ENCODE assay signal across 8 cellular contexts in genomic region chr5:177494356-177495195, GRCh38. TPM values are rescaled to one million over a fixed set of nuclear protein-coding genes. Genes with fewer than 3 reads are reported as not detected.
DNase-seq lines count a peak whose midpoint lies in the region; ATAC-seq and TF ChIP-seq lines count a peak whose summit lies in the region.

No MANE protein-coding gene starts in this region.

- H3K27ac ChIP-seq in spleen, result peak overlapping the region; percentile 67 to 93 (median 88)

- H3K4me3 ChIP-seq in NB4 (ENCODE audit: low read depth, low read length) (no peak overlapping the region), iPS-18c (ENCODE audit: insufficient read depth, low read depth, low read length) (peak overlapping the region; percentile 34; the same call in 1 of the 2 replicates), spleen (peak overlapping the region in 2 of 8 donors; percentile 62 to 94)

- peaks cover 0 to 35% (median 26%) of the 10 kb centered on the region in 6 donors for H3K36me3 ChIP-seq in spleen

- H3K27me3 ChIP-seq in spleen (replicated peaks in 1 of 7), result peaks cover 0 to 13% (median 0%) of the 10 kb centered on the region in 7 donors

- H3K4me1 ChIP-seq in spleen, result peaks cover 45 to 98% (median 77%) of the 10 kb centered on the region in 6 donors

- TF ChIP-seq CTCF in GM10248 (IDR thresholded peaks at IDR 0.05; ENCODE audit: control extremely low read depth, extremely low read depth, low read depth, missing control alignments) (peak; percentile 20), NB4 (IDR thresholded peaks at IDR 0.05; ENCODE audit: low read depth, low read length) (peak; percentile 24), spleen (IDR thresholded peaks at IDR 0.05 in 8 of 11, conservative IDR thresholded peaks at IDR 0.05 in 3 of 11) (peak in 2 of 11 experiments; percentile 9 to 17)

- no peak for ATAC-seq in HG03159 (IDR thresholded peaks at IDR 0.05; ENCODE audit: unreplicated experiment)

- intact Hi-C loops in spleen (cut with DNase I; ENCODE audit: low total_unique reads), result no loop called here

- 31 to 52% (median 42%) methylated on average over 8 to 11 of the region's 11 CpGs for WGBS in spleen, 5 donors

- H3K9me3 ChIP-seq in iPS-18c (ENCODE audit: control insufficient read depth, insufficient read depth, low read length) (no peaks in the 10 kb centered on the region), spleen (no peaks in the 10 kb centered on the region)

- peak; percentile 67 for DNase-seq in GM10248 (ENCODE audit: extremely low spot score)
- DNase-seq in NB4 (ENCODE audit: low read depth), result peak; percentile 95
- peak; percentile 87 for DNase-seq in amniotic epithelial cell (ENCODE audit: low read depth)
- peak; percentile 90 for DNase-seq in spleen
- DNase-seq in GM19240 (ENCODE audit: insufficient read length, low spot score), result no peak
- DNase-seq in NCI-H2171 (lab: John Stamatoyannopoulos, UW), result no peak

- POLR2A ChIA-PET in GM10248 (lab: Yijun Ruan, JAX), result interaction anchor here (0.6 kb wide), 1 partner anchor 12 kb away, joined by 5 read pairs; no protein-coding TSS in a partner anchor

- CTCF ChIA-PET in GM10248 (lab: Yijun Ruan, JAX), result interaction anchor here (1.1 to 11.1 kb wide), 12 partner anchors 7 to 185 kb away, joined by 3 to 87 read pairs (median 8); no protein-coding TSS in a partner anchor

- TF ChIP-seq POLR2A in NB4 (IDR thresholded peaks at IDR 0.05; ENCODE audit: extremely low read depth, insufficient read length), result no peak
- TF ChIP-seq POLR2A in spleen (IDR thresholded peaks at IDR 0.05), result no peak

RNA-seq across cellular contexts. Expression of gene PDLIM7, which starts 2.8 kb away (rescaled TPM):
- 100 to 1,000 TPM in 3 of 7 donors, 10 to 100 TPM in 4; 44.8 to 220 (median 86.4) TPM for total RNA-seq in spleen
- 100 to 1,000 TPM in 1 of 3 donors, 10 to 100 TPM in 2; 42.5 to 125 (median 59.2) TPM for polyA plus RNA-seq in spleen

RNA-seq across cellular contexts. Expression of gene DOK3, which starts 15.1 kb away (rescaled TPM):
- total RNA-seq in spleen, result 100 to 1,000 TPM; 111 to 231 (median 149) TPM
- polyA plus RNA-seq in spleen, result 100 to 1,000 TPM in 1 of 3 donors, 10 to 100 TPM in 2; 69.9 to 144 (median 98.4) TPM

RNA-seq across cellular contexts. Expression of gene DBN1, which starts 21.1 kb away (rescaled TPM):
- total RNA-seq in spleen, result 10 to 100 TPM; 13.0 to 26.5 (median 17.6) TPM
- polyA plus RNA-seq in spleen, result 10 to 100 TPM in 1 of 3 donors, 1 to 10 TPM in 2; 6.8 to 16.3 (median 7.6) TPM

RNA-seq across cellular contexts. Expression of gene DDX41, which starts 22.2 kb away (rescaled TPM):
- 100 to 1,000 TPM in 2 of 7 donors, 10 to 100 TPM in 5; 68.9 to 126 (median 91.8) TPM for total RNA-seq in spleen
- polyA plus RNA-seq in spleen, result 10 to 100 TPM; 68.9 to 99.4 (median 92.9) TPM

RNA-seq across cellular contexts. Expression of gene PRR7, which starts 48.0 kb away (rescaled TPM):
- 1 to 10 TPM in 6 of 7 donors, not detected in 1; 2.6 to 5.3 (median 4.7) TPM for total RNA-seq in spleen
- 1 to 10 TPM; 1.7 to 5.7 (median 3.9) TPM for polyA plus RNA-seq in spleen

Comparison
In these comparisons a context has a peak if more than half of its experiments do, and no peak if none do; other contexts are left out.
1. DNase-seq: peak in GM10248 (single experiment), NB4 (single experiment), amniotic epithelial cell (single experiment) and spleen (single experiment); none in GM19240 (single experiment) and NCI-H2171 (single experiment).